12 cellular contexts compared by ENCODE assay signal in genomic region chr10:34628174-34628802, GRCh38.
A peak's percentile ranks its signal among the peaks of the same experiment; 100 is the strongest.
DNase-seq lines count a peak whose midpoint lies in the region; ATAC-seq and TF ChIP-seq lines count a peak whose summit lies in the region.
"Had no signal": no experiment of that assay in that cellular context is flagged by ENCODE, and none has a peak within 500 bp of the region (broad histone marks: within the 10 kb centered on the region; RNA-seq: fewer than 3 reads in every experiment).

No MANE protein-coding gene starts in this region.

- H3K4me1 ChIP-seq in upper lobe of left lung, result peaks cover 0 to 13% (median 10%) of the 10 kb centered on the region in 4 donors

- H3K9me3 ChIP-seq in upper lobe of left lung, result no peaks in the 10 kb centered on the region
- H3K9me3 ChIP-seq: prostate gland had no signal

- H3K27me3 ChIP-seq in upper lobe of left lung, result no peaks in the 10 kb centered on the region

- DNase-seq in NCI-H345 (lab: John Stamatoyannopoulos, UW), result peak; percentile 2
- DNase-seq in NCI-H345 treated with DMSO at 0.1 percent for 48 hours (lab: John Stamatoyannopoulos, UW; ENCODE audit: unreplicated experiment), result no peak
- DNase-seq in cardiac fibroblast (ENCODE audit: low read depth in 2 of 2), result peak; percentile 41 to 56
- DNase-seq in left lobe of liver (ENCODE audit: low spot score), result peak; percentile 66
- peak in 1 of 2 donors; percentile 65 for DNase-seq in upper lobe of left lung
- no peak for DNase-seq in stimulated activated naive CD4-positive, alpha-beta T cell treated with Interleukin-2 at 50 U/mL for 16 hours (lab: John Stamatoyannopoulos, UW)
- DNase-seq: amygdala, DMS79 treated with DMSO at 0.1 percent for 48 hours, NCI-H446 had no signal

- TF ChIP-seq CTCF in cardiac fibroblast (IDR thresholded peaks at IDR 0.05; ENCODE audit: low read depth, low read length) (no peak), upper lobe of left lung (IDR thresholded peaks at IDR 0.05) (no peak)

- no peak for TF ChIP-seq POLR2A in upper lobe of left lung (IDR thresholded peaks at IDR 0.05)

- no peak for TF ChIP-seq EP300 in upper lobe of left lung (IDR thresholded peaks at IDR 0.05)

- no peaks in the 10 kb centered on the region for H3K36me3 ChIP-seq in upper lobe of left lung
- H3K36me3 ChIP-seq: prostate gland had no signal

- H3K4me3 ChIP-seq in cardiac fibroblast (replicated peaks in 1 of 2; ENCODE audit: low read depth in 2 of 2, low read length in 2 of 2), result no peak overlapping the region
- no peak overlapping the region for H3K4me3 ChIP-seq in upper lobe of left lung
- H3K4me3 ChIP-seq: prostate gland had no signal

- WGBS in upper lobe of left lung, 2 donors, result 34 to 39% methylated on average over 7 to 8 of the region's 8 CpGs

- peak; percentile 87 for ATAC-seq in left lobe of liver
- ATAC-seq in upper lobe of left lung (ENCODE audit: low FRiP score in 2 of 2), result peak; percentile 63 to 85
- ATAC-seq in GM18498 (IDR thresholded peaks at IDR 0.05; ENCODE audit: unreplicated experiment), result no peak
- ATAC-seq in GM19351 (IDR thresholded peaks at IDR 0.05; ENCODE audit: unreplicated experiment), result no peak

- H3K27ac ChIP-seq in upper lobe of left lung, result no peak overlapping the region
- H3K27ac ChIP-seq: prostate gland had no signal

Comparison
In these comparisons a context has a peak if more than half of its experiments do, and no peak if none do; other contexts are left out.
1. DNase-seq: peak in NCI-H345 (single experiment), cardiac fibroblast (2 of 2) and left lobe of liver (single experiment); none in NCI-H345 treated with DMSO at 0.1 percent for 48 hours (single experiment) and stimulated activated naive CD4-positive, alpha-beta T cell treated with Interleukin-2 at 50 U/mL for 16 hours (single experiment).
2. ATAC-seq: peak in left lobe of liver (single experiment) and upper lobe of left lung (2 of 2); none in GM18498 (single experiment) and GM19351 (single experiment).